20 cellular contexts compared by ENCODE assay signal in the genomic region with DNA sequence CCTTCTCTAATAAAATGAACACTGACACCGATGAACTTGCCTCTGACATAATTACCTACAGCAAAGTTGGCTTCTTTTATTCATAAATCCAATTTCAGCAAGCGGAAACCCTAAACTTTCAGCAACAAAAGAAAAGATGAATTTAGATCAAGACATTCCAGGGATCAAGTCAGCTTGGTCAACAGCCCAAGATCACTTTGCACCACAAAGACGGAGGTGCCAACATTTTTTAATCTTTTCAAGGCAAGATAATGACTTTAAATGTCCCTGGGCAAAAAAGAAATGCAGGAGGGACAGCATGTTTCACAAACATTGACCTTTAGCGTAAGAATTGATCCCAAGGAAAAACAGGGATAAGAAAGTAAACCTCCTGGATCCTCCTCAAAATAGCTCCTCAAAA.
"Had no signal": no experiment of that assay in that cellular context is flagged by ENCODE, and none has a peak within 500 bp of the region (broad histone marks: within the 10 kb centered on the region; RNA-seq: fewer than 3 reads in every experiment).

No MANE protein-coding gene starts in this region.

- H3K4me3 Mint-ChIP-seq: memory B cell; naive thymus-derived CD4-positive, alpha-beta T cell had no signal

- H3K4me1 Mint-ChIP-seq: memory B cell had no signal

- H3K27ac ChIP-seq: coronary artery, epithelial cell of prostate, esophagus muscularis mucosa, gastrocnemius medialis, heart right ventricle, left ventricle myocardium inferior, lower lobe of right lung, pancreas had no signal

- H3K9me3 ChIP-seq: esophagus muscularis mucosa, gastrocnemius medialis, heart right ventricle, left ventricle myocardium inferior, lower lobe of right lung, pancreas had no signal

- H3K27me3 Mint-ChIP-seq: memory B cell, progenitor cell of endocrine pancreas had no signal

- H3K36me3 Mint-ChIP-seq: memory B cell; naive thymus-derived CD4-positive, alpha-beta T cell; type B pancreatic cell had no signal

- H3K4me1 ChIP-seq: left ventricle myocardium inferior, lower lobe of right lung, pancreas had no signal

- H3K4me3 ChIP-seq: coronary artery, esophagus muscularis mucosa, gastrocnemius medialis, heart right ventricle, left ventricle myocardium inferior, lower lobe of right lung, pancreas, smooth muscle cell had no signal

- ATAC-seq: gastrocnemius medialis; heart right ventricle; left cardiac atrium; lower lobe of right lung; naive thymus-derived CD4-positive, alpha-beta T cell; pancreas; right cardiac atrium had no signal

- DNase-seq: effector memory CD4-positive, alpha-beta T cell; gastrocnemius medialis; heart right ventricle; kidney; left cardiac atrium; left ventricle myocardium inferior; lower lobe of right lung; naive thymus-derived CD4-positive, alpha-beta T cell; occipital lobe; pancreas; right cardiac atrium; stimulated activated CD4-positive, alpha-beta T cell treated with anti-CD3 and anti-CD28 coated beads, Interleukin-2, amount 100 ng/mL, for 48 hours; stimulated activated naive CD4-positive, alpha-beta T cell treated with Interleukin-2 at 50 U/mL for 16 hours had no signal

- H3K9me3 Mint-ChIP-seq: memory B cell; naive thymus-derived CD4-positive, alpha-beta T cell; type B pancreatic cell had no signal

- H3K27ac Mint-ChIP-seq: memory B cell; naive thymus-derived CD4-positive, alpha-beta T cell had no signal

- H3K27me3 ChIP-seq: esophagus muscularis mucosa, gastrocnemius medialis, heart right ventricle, pancreas had no signal

- H3K36me3 ChIP-seq: esophagus muscularis mucosa, gastrocnemius medialis, heart right ventricle, left ventricle myocardium inferior, lower lobe of right lung, pancreas had no signal
